8 cellular contexts compared by ENCODE assay signal in the genomic region with DNA sequence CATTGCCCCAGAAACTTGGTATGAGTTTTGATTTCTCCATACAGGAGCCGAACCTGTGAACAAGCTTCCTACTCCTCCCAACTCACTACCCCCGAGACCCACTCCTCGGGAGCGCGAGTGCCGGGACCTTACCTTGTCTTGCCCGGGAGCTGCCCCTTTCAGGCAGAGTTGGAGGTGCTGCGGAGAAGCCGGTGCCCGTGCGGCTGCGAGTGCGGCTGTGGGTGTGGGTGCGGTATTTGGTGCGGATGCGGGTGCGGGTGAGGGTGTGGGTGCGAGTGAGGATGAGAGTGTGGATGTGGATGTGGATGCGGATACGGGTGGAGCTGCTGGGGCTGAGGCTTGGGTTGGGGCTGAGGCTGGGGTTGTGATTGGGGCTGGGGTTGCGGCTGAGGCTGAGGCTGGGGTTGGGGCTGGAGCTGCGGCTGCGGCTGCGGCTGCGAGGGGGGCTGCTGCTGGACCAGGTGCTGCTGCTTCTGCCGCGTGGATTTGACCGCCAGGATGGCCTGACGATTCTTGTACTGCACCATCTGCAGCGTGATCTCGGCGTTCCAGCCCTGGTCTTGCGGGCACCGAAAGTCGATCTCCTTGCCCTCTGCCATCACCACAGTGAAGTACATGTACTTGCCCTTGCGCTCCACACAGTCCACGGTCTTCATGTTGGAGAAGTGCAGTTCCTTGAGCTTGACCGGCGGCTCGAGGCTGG. TPM values are rescaled to one million over a fixed set of nuclear protein-coding genes. Genes with fewer than 3 reads are reported as not detected.
DNase-seq lines count a peak whose midpoint lies in the region; ATAC-seq and TF ChIP-seq lines count a peak whose summit lies in the region.

No MANE protein-coding gene starts in this region.

- no peak for TF ChIP-seq CTCF in brain (conservative IDR thresholded peaks at IDR 0.05)

- peaks cover 36% of the 10 kb centered on the region for H3K36me3 Mint-ChIP-seq in T-helper 1 cell treated with Interleukin-12 subunit alpha and Interleukin-12 subunit beta and Interleukin-4 antibody, amounts not matched to agents 30 μg/mL and 1 μg/mL, for 36 hours (ENCODE audit: low read depth)
- peaks cover 34% of the 10 kb centered on the region for H3K36me3 Mint-ChIP-seq in brain

- no peaks in the 10 kb centered on the region for H3K9me3 Mint-ChIP-seq in T-helper 1 cell treated with Interleukin-12 subunit alpha and Interleukin-12 subunit beta and Interleukin-4 antibody, amounts not matched to agents 30 μg/mL and 1 μg/mL, for 36 hours
- H3K9me3 Mint-ChIP-seq in brain = no peaks in the 10 kb centered on the region

- H3K27ac Mint-ChIP-seq in T-helper 1 cell treated with Interleukin-12 subunit alpha and Interleukin-12 subunit beta and Interleukin-4 antibody, amounts not matched to agents 30 μg/mL and 1 μg/mL, for 36 hours = peak overlapping the region; percentile 98
- peak overlapping the region; percentile 88 to 98 (median 97) for H3K27ac Mint-ChIP-seq in brain

- peak; percentile 69 for DNase-seq in DMS53 treated with DMSO at 0.1 percent for 48 hours (lab: John Stamatoyannopoulos, UW; ENCODE audit: unreplicated experiment)
- peak; percentile 29 for DNase-seq in iPS-NIHi11 (ENCODE audit: low spot score)
- DNase-seq in stimulated activated CD4-positive, alpha-beta T cell treated with anti-CD3 and anti-CD28 coated beads, Interleukin-12 subunit alpha, Interleukin-12 subunit beta, amount 100 ng/mL, for 48 hours (ENCODE audit: low read depth in 2 of 3, low spot score in 1 of 3) = peak; percentile 35 to 60 (median 52)
- no peak for DNase-seq in foreskin melanocyte
- no peak for DNase-seq in cerebellar nuclear complex (lab: John Stamatoyannopoulos, UW)

- H3K4me3 Mint-ChIP-seq in T-helper 1 cell treated with Interleukin-12 subunit alpha and Interleukin-12 subunit beta and Interleukin-4 antibody, amounts not matched to agents 30 μg/mL and 1 μg/mL, for 36 hours = peak overlapping the region; percentile 98
- peak overlapping the region; percentile 85 to 98 (median 94) for H3K4me3 Mint-ChIP-seq in brain

- peaks cover 6% of the 10 kb centered on the region for H3K27me3 Mint-ChIP-seq in T-helper 1 cell treated with Interleukin-12 subunit alpha and Interleukin-12 subunit beta and Interleukin-4 antibody, amounts not matched to agents 30 μg/mL and 1 μg/mL, for 36 hours (ENCODE audit: low read depth)
- H3K27me3 Mint-ChIP-seq in brain = peaks cover 27% of the 10 kb centered on the region

- ATAC-seq in HG03520 (IDR thresholded peaks at IDR 0.05; ENCODE audit: unreplicated experiment) = peak; percentile 0

- H3K4me1 Mint-ChIP-seq in T-helper 1 cell treated with Interleukin-12 subunit alpha and Interleukin-12 subunit beta and Interleukin-4 antibody, amounts not matched to agents 30 μg/mL and 1 μg/mL, for 36 hours (ENCODE audit: low read depth) = peaks cover 44% of the 10 kb centered on the region
- peaks cover 59% of the 10 kb centered on the region for H3K4me1 Mint-ChIP-seq in brain

RNA-seq across cellular contexts. Expression of gene PHLDA1, which starts 1.0 kb away (rescaled TPM):
- 11.5 TPM for polyA plus RNA-seq in brain (ENCODE audit: insufficient read depth, low read depth, low replicate concordance)

RNA-seq across cellular contexts. Expression of gene NAP1L1, which starts 54.0 kb away (rescaled TPM):
- 331 TPM for polyA plus RNA-seq in brain (ENCODE audit: insufficient read depth, low read depth, low replicate concordance)

Comparison
In these comparisons a context has a peak if more than half of its experiments do, and no peak if none do; other contexts are left out.
1. DNase-seq: peak in DMS53 treated with DMSO at 0.1 percent for 48 hours (single experiment), iPS-NIHi11 (single experiment) and stimulated activated CD4-positive, alpha-beta T cell treated with anti-CD3 and anti-CD28 coated beads, Interleukin-12 subunit alpha, Interleukin-12 subunit beta, amount 100 ng/mL, for 48 hours (3 of 3); none in foreskin melanocyte (single experiment) and cerebellar nuclear complex (0 of 2).